In genomic region chr6:606829-607379, GRCh38 we compare ENCODE assay signal across 25 cellular contexts. TPM values are rescaled to one million over a fixed set of nuclear protein-coding genes. Genes with fewer than 3 reads are reported as not detected.
DNase-seq lines count a peak whose midpoint lies in the region; ATAC-seq, FAIRE-seq and TF ChIP-seq lines count a peak whose summit lies in the region.
"Had no signal": no experiment of that assay in that cellular context is flagged by ENCODE, and none has a peak within 500 bp of the region (broad histone marks: within the 10 kb centered on the region; RNA-seq: fewer than 3 reads in every experiment).

No MANE protein-coding gene starts in this region.

- H3K4me3 ChIP-seq in OCI-LY3 (ENCODE audit: low read length) (peak overlapping the region; percentile 27; the same call in 1 of the 2 replicates), K562 (no peak overlapping the region), ovary (no peak overlapping the region)
- H3K4me3 ChIP-seq: BLaER1 had no signal

- H3K9ac ChIP-seq in OCI-LY3 (ENCODE audit: low read length) = peak overlapping the region; percentile 19; the same call in 1 of the 2 replicates
- H3K9ac ChIP-seq in K562 (ENCODE audit: insufficient read depth in 1 of 2, low read depth in 2 of 2, low read length in 2 of 2) = peak overlapping the region; percentile 28 to 72
- H3K9ac ChIP-seq: BLaER1 had no signal

- no peak for TF ChIP-seq POLR2A in K562 (conservative IDR thresholded peaks at IDR 0.05)
- TF ChIP-seq POLR2A in ovary (IDR thresholded peaks at IDR 0.05) = no peak

- H3K4me3 Mint-ChIP-seq in nephron progenitor cell = no peak overlapping the region
- H3K4me3 Mint-ChIP-seq in activated T-cell treated with anti-CD3 and anti-CD28 coated beads, Interleukin-2, amount 50 U/mL, for 24 hours = no peak overlapping the region
- H3K4me3 Mint-ChIP-seq: CD14-positive monocyte; CD4-positive, alpha-beta memory T cell; CD4-positive, CD25-positive, alpha-beta regulatory T cell; CD8-positive, alpha-beta memory T cell had no signal

- intact Hi-C loops in K562 (cut with micrococcal nuclease) = no loop called here
- intact Hi-C loops in ovary (cut with DNase I) = no loop called here

- POLR2A ChIA-PET in K562 (lab: Yijun Ruan, JAX) = interaction anchor here (0.7 to 0.9 kb wide), 3 partner anchors 15 to 174 kb away, joined by 3 to 4 read pairs (median 3); no protein-coding TSS in a partner anchor

- H4K20me1 ChIP-seq in OCI-LY3 (ENCODE audit: insufficient read depth, low read length) (no peaks in the 10 kb centered on the region), K562 (replicated peaks; ENCODE audit: control insufficient read depth, insufficient read depth, low read length) (no peaks in the 10 kb centered on the region)
- H4K20me1 ChIP-seq: BLaER1 had no signal

- H3K27ac Mint-ChIP-seq in nephron progenitor cell = peak overlapping the region; percentile 37
- no peak overlapping the region for H3K27ac Mint-ChIP-seq in activated T-cell treated with anti-CD3 and anti-CD28 coated beads, Interleukin-2, amount 50 U/mL, for 24 hours

- H3K36me3 Mint-ChIP-seq in nephron progenitor cell (ENCODE audit: low read depth) = peaks cover 14% of the 10 kb centered on the region
- peaks cover 57% of the 10 kb centered on the region for H3K36me3 Mint-ChIP-seq in activated T-cell treated with anti-CD3 and anti-CD28 coated beads, Interleukin-2, amount 50 U/mL, for 24 hours (ENCODE audit: low read depth)

- ATAC-seq in K562 = peak; percentile 66

- in situ Hi-C loops in K562 (cut with MboI) = no loop called here

- no peaks in the 10 kb centered on the region for H3K27me3 Mint-ChIP-seq in nephron progenitor cell (ENCODE audit: low read depth, poor library complexity)
- no peaks in the 10 kb centered on the region for H3K27me3 Mint-ChIP-seq in activated T-cell treated with anti-CD3 and anti-CD28 coated beads, Interleukin-2, amount 50 U/mL, for 24 hours
- H3K27me3 Mint-ChIP-seq: CD4-positive, alpha-beta memory T cell; CD4-positive, CD25-positive, alpha-beta regulatory T cell; CD8-positive, alpha-beta memory T cell had no signal

- no peak for TF ChIP-seq CTCF in OCI-LY3 (IDR thresholded peaks at IDR 0.05; ENCODE audit: low read depth, low read length)
- no peak for TF ChIP-seq CTCF in K562 (IDR thresholded peaks at IDR 0.05 in 2 of 3, conservative IDR thresholded peaks at IDR 0.05 in 1 of 3; ENCODE audit: insufficient read depth in 2 of 3, low read depth in 1 of 3, low read length in 3 of 3)
- no peak for TF ChIP-seq CTCF in nephron progenitor cell (IDR thresholded peaks at IDR 0.05)
- no peak for TF ChIP-seq CTCF in ovary (IDR thresholded peaks at IDR 0.05)

- H3K4me1 Mint-ChIP-seq in nephron progenitor cell = peaks cover 16% of the 10 kb centered on the region
- peaks cover 6% of the 10 kb centered on the region for H3K4me1 Mint-ChIP-seq in activated T-cell treated with anti-CD3 and anti-CD28 coated beads, Interleukin-2, amount 50 U/mL, for 24 hours (ENCODE audit: low read depth)

- H2AFZ ChIP-seq in OCI-LY3 (ENCODE audit: low read depth, low read length) (no peak overlapping the region), K562 (ENCODE audit: low read depth, low read length) (peak overlapping the region; percentile 67)

- no peak overlapping the region; the same call in 1 of the 2 replicates for H3K27ac ChIP-seq in OCI-LY3 (ENCODE audit: low read length)
- no peak overlapping the region; the same call in 1 of the 3 replicates for H3K27ac ChIP-seq in K562 (ENCODE audit: extremely low read depth, low read depth, low read length)
- H3K27ac ChIP-seq in ovary = no peak overlapping the region
- H3K27ac ChIP-seq: BLaER1 had no signal

- H3K27me3 ChIP-seq in OCI-LY3 (ENCODE audit: low read depth, low read length) (no peaks in the 10 kb centered on the region), K562 (ENCODE audit: control insufficient read depth in 2 of 2, insufficient read depth in 2 of 2, low read length in 2 of 2) (no peaks in the 10 kb centered on the region), ovary (no peaks in the 10 kb centered on the region)
- H3K27me3 ChIP-seq: BE2C, BLaER1 had no signal

- H3K4me2 ChIP-seq in OCI-LY3 (ENCODE audit: low read length) = peak overlapping the region; percentile 69
- peak overlapping the region; percentile 69 for H3K4me2 ChIP-seq in K562 (ENCODE audit: insufficient read depth, low read length)
- H3K4me2 ChIP-seq: BLaER1 had no signal

- DNase-seq in K562 (ENCODE audit: extremely low read depth in 1 of 4, low spot score in 3 of 4) (peak; percentile 27 to 78 (median 41)), nephron progenitor cell (no peak), COR-L47 (lab: John Stamatoyannopoulos, UW) (no peak), ovary (no peak), SHP77 treated with DMSO at 0.1 percent for 48 hours (lab: John Stamatoyannopoulos, UW) (no peak)
- no peak for DNase-seq in activated T-cell treated with anti-CD3 and anti-CD28 coated beads, Interleukin-2, amount 50 U/mL, for 24 hours
- DNase-seq: 8988T; ACHN; BE2C; C1 segment of cervical spinal cord; Caco-2; Calu3; CD4-positive, alpha-beta memory T cell; CD4-positive, CD25-positive, alpha-beta regulatory T cell; CD8-positive, alpha-beta memory T cell; DMS79 treated with DMSO at 0.1 percent for 48 hours; GF-D8 had no signal

- H3K4me1 ChIP-seq in OCI-LY3 (ENCODE audit: low read length) = peaks cover 27% of the 10 kb centered on the region
- H3K4me1 ChIP-seq in K562 (replicated peaks in 1 of 2; ENCODE audit: control insufficient read depth in 2 of 2, insufficient read depth in 2 of 2, low read length in 2 of 2) = peaks cover 15 to 27% of the 10 kb centered on the region in 2 experiments; a peak in 4 of 5 replicates
- H3K4me1 ChIP-seq in ovary (ENCODE audit: insufficient read depth) = no peaks in the 10 kb centered on the region
- H3K4me1 ChIP-seq: BE2C, Caco-2 had no signal

- H3K9me3 Mint-ChIP-seq in nephron progenitor cell = no peaks in the 10 kb centered on the region
- peaks cover 3% of the 10 kb centered on the region for H3K9me3 Mint-ChIP-seq in activated T-cell treated with anti-CD3 and anti-CD28 coated beads, Interleukin-2, amount 50 U/mL, for 24 hours
- H3K9me3 Mint-ChIP-seq: CD8-positive, alpha-beta memory T cell had no signal

- TF ChIP-seq EP300 in K562 (IDR thresholded peaks at IDR 0.05; ENCODE audit: low read length) (0 out of 2 replicates have a peak, but pooled peaks have one; percentile 24), ovary (IDR thresholded peaks at IDR 0.05) (no peak)

- WGBS in K562 (ENCODE audit: insufficient coverage, low coverage, missing lambda C conversion rate) = 19% methylated on average over 14 of the region's 14 CpGs
- 92 to 96% (median 96%) methylated on average over 14 of the region's 14 CpGs for WGBS in ovary, 3 donors

- FAIRE-seq in K562 (lab: Jason Lieb, UNC) = peak; percentile 82
- FAIRE-seq: A204.1, D721Med, G401.6, GM12892, GM18507 had no signal

- TF ChIP-seq RAD21 in K562 (CRISPR knock-in tag; conservative IDR thresholded peaks at IDR 0.05 in 1 of 2, IDR thresholded peaks at IDR 0.05 in 1 of 2) = no peak

- peaks cover 5% of the 10 kb centered on the region for H3K36me3 ChIP-seq in OCI-LY3 (replicated peaks; ENCODE audit: low read depth, low read length)
- peaks cover 12% of the 10 kb centered on the region; the same call in 1 of the 3 replicates for H3K36me3 ChIP-seq in K562 (ENCODE audit: control insufficient read depth, insufficient read depth, low read length)
- H3K36me3 ChIP-seq in ovary = no peaks in the 10 kb centered on the region
- H3K36me3 ChIP-seq: BE2C had no signal

- CTCF ChIA-PET in K562 (lab: Yijun Ruan, JAX; ENCODE audit: low intra/inter-chr PET ratio) = no interaction called here

- no peaks in the 10 kb centered on the region for H3K9me3 ChIP-seq in OCI-LY3 (ENCODE audit: insufficient read depth, low read length)
- no peaks in the 10 kb centered on the region for H3K9me3 ChIP-seq in K562 (replicated peaks; ENCODE audit: control insufficient read depth, insufficient read depth, low read depth, low read length)
- H3K9me3 ChIP-seq in ovary = no peaks in the 10 kb centered on the region
- H3K9me3 ChIP-seq: BE2C, BLaER1, Caco-2 had no signal

- no peaks in the 10 kb centered on the region for H3K9me1 ChIP-seq in K562 (ENCODE audit: control insufficient read depth, insufficient read depth, low read length)

- H3K79me2 ChIP-seq in OCI-LY3 (ENCODE audit: low read length) (no peaks in the 10 kb centered on the region), K562 (ENCODE audit: control insufficient read depth, insufficient read depth, low read length) (no peaks in the 10 kb centered on the region)

- BruUV-seq in K562 (replicated peaks; lab: Mats Ljungman, UMichigan) = no TSS peak

TF ChIP-seq in K562, 482 proteins besides CTCF, POLR2A, EP300 and RAD21 (continues in another document):
- no peak for TF ChIP-seq BRF2 (IDR thresholded peaks at IDR 0.05; ENCODE audit: borderline replicate concordance, insufficient read depth, insufficient read length)
- no peak for TF ChIP-seq ZNF263 (CRISPR knock-in tag; IDR thresholded peaks at IDR 0.05; ENCODE audit: borderline replicate concordance)

RNA-seq across cellular contexts. Expression of gene HUS1B, which starts 50.0 kb away (rescaled TPM):
- total RNA-seq in K562 (2011; cell fraction: chromatin; rRNA removed; ENCODE audit: low replicate concordance) = 5.6 and 5.8 TPM in 2 replicates
- 2.8 and 3.8 TPM in 2 replicates for total RNA-seq in K562 (2011; cell fraction: nucleolus; rRNA removed)
- total RNA-seq in K562 (2011; cell fraction: nucleoplasm; rRNA removed) = 2.7 and 4.0 TPM in 2 replicates
- total RNA-seq in K562 (2014; rRNA removed) (1.1 and 1.3 TPM in 2 replicates), K562 (2014; rRNA removed; fragmentation: Illumina TruSeq; extraction: Trizol) (0.44 and 0.67 TPM in 2 replicates), K562 (2015; rRNA removed; fragmentation: Illumina TruSeq; extraction: Trizol) (0.57 and 0.69 TPM in 2 replicates), K562 (2021) (1.0 and 1.4 TPM in 2 replicates), ovary (1 to 10 TPM in 4 of 7 donors, under 1 TPM in 3; 0.53 to 3.6 (median 1.1) TPM)
- polyA plus RNA-seq in K562 (2011; rRNA removed) (0.29 and 0.31 TPM in 2 replicates), K562 (2014; fragmentation: Illumina TruSeq; extraction: Trizol) (0.16 and 0.32 TPM in 2 replicates), K562 (2014; fragmentation: Nextera tagmentation; extraction: Ambion mirVana) (under 1 TPM in 1 of 2 experiments, not detected in 1; 0.32 TPM), K562 (2014; rRNA removed) (0.32 TPM in 1 of 2 replicates, not detected in the other), ovary (under 1 TPM in 1 of 2 donors, not detected in 1; 0.46 TPM)
- polyA plus RNA-seq in K562 (2011; cell fraction: cytosol; rRNA removed) = 0.25 and 0.40 TPM in 2 replicates
- 0.74 and 1.4 TPM in 2 replicates for polyA plus RNA-seq in K562 (2011; cell fraction: nucleus; rRNA removed)
- polyA plus RNA-seq in K562 (2012) = 0.39 and 0.64 TPM in 2 replicates
- 0.63 and 0.74 TPM in 2 replicates for polyA minus RNA-seq in K562 (2011; rRNA and poly(A)+ RNA removed)
- polyA minus RNA-seq in K562 (2011; cell fraction: cytosol; rRNA and poly(A)+ RNA removed) = 1.4 TPM in 1 of 2 replicates, not detected in the other
- 2.6 TPM in 2 replicates for polyA minus RNA-seq in K562 (2011; cell fraction: nucleus; rRNA and poly(A)+ RNA removed)

Comparison
In these comparisons a context has a peak if more than half of its experiments do, and no peak if none do; other contexts are left out.
1. DNase-seq: peak in K562 (4 of 4); none in nephron progenitor cell (single experiment), COR-L47 (single experiment), ovary (0 of 5), SHP77 treated with DMSO at 0.1 percent for 48 hours (single experiment) and activated T-cell treated with anti-CD3 and anti-CD28 coated beads, Interleukin-2, amount 50 U/mL, for 24 hours (single experiment).